24 cellular contexts compared by ENCODE assay signal in the genomic region with DNA sequence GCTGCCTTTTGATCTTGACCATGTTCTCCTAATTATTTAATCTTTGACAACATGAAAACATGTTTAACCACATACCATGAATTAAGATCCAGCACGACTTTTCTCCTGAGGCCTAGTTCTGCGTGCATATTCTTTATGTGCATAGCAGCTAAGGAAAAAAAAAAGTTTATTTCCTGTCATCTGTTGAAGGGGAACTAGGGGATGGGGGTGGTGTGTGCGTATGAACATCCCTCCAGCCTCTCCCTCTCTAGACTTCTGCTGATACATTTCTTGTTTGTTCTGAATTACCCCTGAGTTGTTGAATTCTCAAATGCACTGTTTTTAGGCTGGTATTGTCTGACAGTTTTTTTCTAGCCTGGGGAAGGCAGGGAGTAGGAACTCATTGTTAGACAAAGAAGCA.
"Had no signal": no experiment of that assay in that cellular context is flagged by ENCODE, and none has a peak within 500 bp of the region (broad histone marks: within the 10 kb centered on the region; RNA-seq: fewer than 3 reads in every experiment).

No MANE protein-coding gene starts in this region.

- H3K9me3 Mint-ChIP-seq: activated CD4-positive, alpha-beta T cell treated with anti-CD3 and anti-CD28 coated beads, Interleukin-2, amount 10 ng/mL, durations not matched to agents 7 days and 5 days; activated CD8-positive, alpha-beta T cell treated with anti-CD3 and anti-CD28 coated beads for 36 hours; activated naive CD4-positive, alpha-beta T cell treated with anti-CD3 and anti-CD28 coated beads, Interleukin-2, amount 50 U/mL, for 72 hours; natural killer cell had no signal

- H3K4me1 ChIP-seq: upper lobe of right lung had no signal

- H3K4me2 ChIP-seq: smooth muscle cell had no signal

- H3K27me3 Mint-ChIP-seq: activated CD4-positive, alpha-beta T cell treated with anti-CD3 and anti-CD28 coated beads, Interleukin-2, amount 10 ng/mL, durations not matched to agents 7 days and 5 days; activated CD8-positive, alpha-beta memory T cell treated with anti-CD3 and anti-CD28 coated beads, Interleukin-2, amount 10 ng/mL, durations not matched to agents 7 days and 5 days; activated CD8-positive, alpha-beta T cell treated with anti-CD3 and anti-CD28 coated beads for 36 hours had no signal

- H3K36me3 ChIP-seq: colonic mucosa, esophagus muscularis mucosa, sigmoid colon, thoracic aorta, upper lobe of right lung had no signal

- H3K4me1 Mint-ChIP-seq: natural killer cell had no signal

- H3K4me3 Mint-ChIP-seq: activated CD4-positive, alpha-beta T cell treated with anti-CD3 and anti-CD28 coated beads, Interleukin-2, amount 10 ng/mL, durations not matched to agents 7 days and 5 days; activated CD8-positive, alpha-beta memory T cell treated with anti-CD3 and anti-CD28 coated beads, Interleukin-2, amount 10 ng/mL, durations not matched to agents 7 days and 5 days; activated CD8-positive, alpha-beta T cell treated with anti-CD3 and anti-CD28 coated beads for 36 hours; natural killer cell had no signal

- ATAC-seq: activated CD4-positive, CD25-positive, alpha-beta regulatory T cell treated with anti-CD3 and anti-CD28 coated beads, Interleukin-2, amount 50 U/mL, for 24 hours; activated CD8-positive, alpha-beta memory T cell treated with anti-CD3 and anti-CD28 coated beads, Interleukin-2, amount 10 ng/mL, durations not matched to agents 7 days and 5 days; activated CD8-positive, alpha-beta T cell treated with anti-CD3 and anti-CD28 coated beads for 36 hours; activated naive CD4-positive, alpha-beta T cell treated with anti-CD3 and anti-CD28 coated beads, Interleukin-2, amount 50 U/mL, for 72 hours; left cardiac atrium; natural killer cell; upper lobe of right lung had no signal

- H3K9me3 ChIP-seq: colonic mucosa, esophagus muscularis mucosa, sigmoid colon, thoracic aorta, upper lobe of right lung had no signal

- H3K36me3 Mint-ChIP-seq: activated CD8-positive, alpha-beta memory T cell treated with anti-CD3 and anti-CD28 coated beads, Interleukin-2, amount 10 ng/mL, durations not matched to agents 7 days and 5 days; activated naive CD4-positive, alpha-beta T cell treated with anti-CD3 and anti-CD28 coated beads, Interleukin-2, amount 50 U/mL, for 72 hours; natural killer cell had no signal

- H3K4me3 ChIP-seq: colonic mucosa, dorsolateral prefrontal cortex, esophagus muscularis mucosa, sigmoid colon, smooth muscle cell, thoracic aorta, upper lobe of right lung had no signal

- H3K27ac Mint-ChIP-seq: activated CD4-positive, alpha-beta T cell treated with anti-CD3 and anti-CD28 coated beads, Interleukin-2, amount 10 ng/mL, durations not matched to agents 7 days and 5 days; activated CD8-positive, alpha-beta memory T cell treated with anti-CD3 and anti-CD28 coated beads, Interleukin-2, amount 10 ng/mL, durations not matched to agents 7 days and 5 days; activated CD8-positive, alpha-beta T cell treated with anti-CD3 and anti-CD28 coated beads for 36 hours; activated naive CD4-positive, alpha-beta T cell treated with anti-CD3 and anti-CD28 coated beads, Interleukin-2, amount 50 U/mL, for 72 hours; natural killer cell; progenitor cell of endocrine pancreas had no signal

- H3K27ac ChIP-seq: colonic mucosa, dorsolateral prefrontal cortex, esophagus muscularis mucosa, sigmoid colon, thoracic aorta, upper lobe of right lung had no signal

- H3K27me3 ChIP-seq: colonic mucosa, esophagus muscularis mucosa, sigmoid colon, upper lobe of right lung had no signal

- DNase-seq: activated CD4-positive, alpha-beta T cell treated with anti-CD3 and anti-CD28 coated beads, Interleukin-2, amount 10 ng/mL, durations not matched to agents 7 days and 5 days; activated CD8-positive, alpha-beta memory T cell treated with anti-CD3 and anti-CD28 coated beads, Interleukin-2, amount 10 ng/mL, durations not matched to agents 7 days and 5 days; activated CD8-positive, alpha-beta T cell treated with anti-CD3 and anti-CD28 coated beads for 36 hours; activated gamma-delta T cell treated with Interleukin-2 at 50 U/mL for 16 hours; activated T-cell treated with anti-CD3 and anti-CD28 coated beads for 4 hours; amygdala; colonic mucosa; dorsolateral prefrontal cortex; head of caudate nucleus; left cardiac atrium; mesendoderm; natural killer cell; retina; sigmoid colon; stimulated activated CD4-positive, alpha-beta T cell treated with anti-CD3 and anti-CD28 coated beads, Interleukin-15, amount 100 ng/mL, for 24 hours; SW 1271; T-helper 2 cell; upper lobe of right lung had no signal
